In genomic region chr21:45140346-45140940, GRCh38 we compare ENCODE assay signal across 1 cellular context.
A peak's percentile ranks its signal among the peaks of the same experiment; 100 is the strongest.
TF ChIP-seq lines count a peak whose summit lies in the region.

No MANE protein-coding gene starts in this region.

TF ChIP-seq in HepG2, 621 proteins besides CTCF, POLR2A, EP300 and RAD21 (continued from another document and continues in another):
- TF ChIP-seq ZNF407 (CRISPR knock-in tag; IDR thresholded peaks at IDR 0.05; ENCODE audit: not compliant biosample characterization), result no peak
- TF ChIP-seq ZNF782 (CRISPR knock-in tag; IDR thresholded peaks at IDR 0.05; ENCODE audit: borderline replicate concordance), result no peak
- 0 out of 2 replicates have a peak, but pooled peaks have one; percentile 38 for TF ChIP-seq MAX (IDR thresholded peaks at IDR 0.05)
- no peak for TF ChIP-seq ZNF430 (CRISPR knock-in tag; IDR thresholded peaks at IDR 0.05)
- TF ChIP-seq SMARCE1 (IDR thresholded peaks at IDR 0.05; ENCODE audit: borderline replicate concordance), result no peak
- no peak for TF ChIP-seq ZNF143 (CRISPR knock-in tag; IDR thresholded peaks at IDR 0.05)
- no peak for TF ChIP-seq ZNF230 (CRISPR knock-in tag; IDR thresholded peaks at IDR 0.05)
- TF ChIP-seq MXD4 (CRISPR knock-in tag; IDR thresholded peaks at IDR 0.05), result no peak
- TF ChIP-seq TEAD3 (CRISPR knock-in tag; optimal IDR thresholded peaks at IDR 0.05; ENCODE audit: borderline replicate concordance), result peak; percentile 79
- no peak for TF ChIP-seq NR2C2 (CRISPR knock-in tag; IDR thresholded peaks at IDR 0.05; ENCODE audit: borderline replicate concordance)
- no peak for TF ChIP-seq CENPT (CRISPR knock-in tag; IDR thresholded peaks at IDR 0.05; ENCODE audit: low read depth)
- TF ChIP-seq RFX1 (IDR thresholded peaks at IDR 0.05), result no peak
- no peak for TF ChIP-seq GLMP (CRISPR knock-in tag; IDR thresholded peaks at IDR 0.05; ENCODE audit: borderline replicate concordance)
- TF ChIP-seq ZFP37 (CRISPR knock-in tag; IDR thresholded peaks at IDR 0.05; ENCODE audit: borderline replicate concordance), result no peak
- no peak for TF ChIP-seq KDM1A (CRISPR knock-in tag; IDR thresholded peaks at IDR 0.05)
- TF ChIP-seq ZNF331 (CRISPR knock-in tag; IDR thresholded peaks at IDR 0.05), result no peak
- TF ChIP-seq ZNF138 (CRISPR knock-in tag; IDR thresholded peaks at IDR 0.05; ENCODE audit: low read depth), result no peak
- no peak for TF ChIP-seq HOMEZ (CRISPR knock-in tag; IDR thresholded peaks at IDR 0.05; ENCODE audit: low read depth)
- TF ChIP-seq ZBTB21 (CRISPR knock-in tag; IDR thresholded peaks at IDR 0.05), result no peak
- TF ChIP-seq CCAR2 (optimal IDR thresholded peaks at IDR 0.05; ENCODE audit: low read depth, low read length), result no peak
- no peak for TF ChIP-seq ZNF597 (CRISPR knock-in tag; IDR thresholded peaks at IDR 0.05)
- no peak for TF ChIP-seq RBFOX2 (IDR thresholded peaks at IDR 0.05; ENCODE audit: low read depth, low read length)
- 0 out of 2 replicates have a peak, but pooled peaks have one; percentile 15 for TF ChIP-seq SALL1 (CRISPR knock-in tag; IDR thresholded peaks at IDR 0.05)
- TF ChIP-seq ZNF772 (CRISPR knock-in tag; IDR thresholded peaks at IDR 0.05), result no peak
- peak; percentile 25; the same call in 1 of the 2 replicates for TF ChIP-seq ARID4A (CRISPR knock-in tag; IDR thresholded peaks at IDR 0.05; ENCODE audit: borderline replicate concordance)
- TF ChIP-seq RARG (CRISPR knock-in tag; IDR thresholded peaks at IDR 0.05; ENCODE audit: low read depth), result no peak
- TF ChIP-seq IRF1 (CRISPR knock-in tag; IDR thresholded peaks at IDR 0.05; ENCODE audit: low read depth), result no peak
- no peak for TF ChIP-seq SRF (IDR thresholded peaks at IDR 0.05; ENCODE audit: low read depth, low read length)
- no peak for TF ChIP-seq MED8 (CRISPR knock-in tag; IDR thresholded peaks at IDR 0.05; ENCODE audit: insufficient replicate concordance)
- TF ChIP-seq EED (CRISPR knock-in tag; IDR thresholded peaks at IDR 0.05), result no peak
- no peak for TF ChIP-seq SP140L (CRISPR knock-in tag; IDR thresholded peaks at IDR 0.05; ENCODE audit: borderline replicate concordance)
- TF ChIP-seq EZH2 (conservative IDR thresholded peaks at IDR 0.05; ENCODE audit: low read depth, low read length), result no peak
- TF ChIP-seq ZBTB2 (CRISPR knock-in tag; IDR thresholded peaks at IDR 0.05; ENCODE audit: low read depth), result no peak
- TF ChIP-seq SNAI1 (CRISPR knock-in tag; IDR thresholded peaks at IDR 0.05; ENCODE audit: borderline replicate concordance), result no peak
- TF ChIP-seq STAG1 (CRISPR knock-in tag; IDR thresholded peaks at IDR 0.05), result peak; percentile 96
- no peak for TF ChIP-seq UBTF (CRISPR knock-in tag; IDR thresholded peaks at IDR 0.05)
- no peak for TF ChIP-seq ZSCAN30 (CRISPR knock-in tag; IDR thresholded peaks at IDR 0.05)
- TF ChIP-seq KLF16 (CRISPR knock-in tag; IDR thresholded peaks at IDR 0.05), result no peak
- no peak for TF ChIP-seq ATM (IDR thresholded peaks at IDR 0.05; ENCODE audit: borderline replicate concordance)
- TF ChIP-seq CREB3 (CRISPR knock-in tag; IDR thresholded peaks at IDR 0.05), result no peak
